Comparison of ENCODE assay signal across 2 cellular contexts in genomic region chr4:15805583-15806517, GRCh38.
A peak's percentile ranks its signal among the peaks of the same experiment; 100 is the strongest.
TF ChIP-seq lines count a peak whose summit lies in the region.

No MANE protein-coding gene starts in this region.

TF ChIP-seq in Ishikawa, 13 proteins besides CTCF, POLR2A, EP300 and RAD21 (continued from another document):
- TF ChIP-seq REST (IDR thresholded peaks at IDR 0.05; ENCODE audit: low read depth) (no peak), CEBPB (IDR thresholded peaks at IDR 0.05) (no peak)
TF ChIP-seq in Ishikawa: peak in this region for 0.

TF ChIP-seq in GM12878, 131 proteins besides CTCF, POLR2A, EP300 and RAD21 (continued from another document and continues in another):
- TF ChIP-seq ZNF687 (IDR thresholded peaks at IDR 0.05) (no peak), SIX5 (IDR thresholded peaks at IDR 0.05; ENCODE audit: low read depth, low read length, severe bottlenecking) (no peak), REST (IDR thresholded peaks at IDR 0.05; ENCODE audit: low read depth, low read length) (no peak), BMI1 (IDR thresholded peaks at IDR 0.05; ENCODE audit: borderline replicate concordance) (no peak), PKNOX1 (IDR thresholded peaks at IDR 0.05) (0 out of 2 replicates have a peak, but pooled peaks have one; percentile 28), MEF2A (IDR thresholded peaks at IDR 0.05; ENCODE audit: insufficient read depth, low read depth, low read length) (no peak), NR2F1 (conservative IDR thresholded peaks at IDR 0.05) (no peak), MEF2B (IDR thresholded peaks at IDR 0.05; ENCODE audit: partially characterized antibody, poor library complexity, severe bottlenecking) (peak; percentile 33), SIN3A (IDR thresholded peaks at IDR 0.05; ENCODE audit: low read depth, low read length) (no peak), MXI1 (IDR thresholded peaks at IDR 0.05; ENCODE audit: low read depth, low read length) (no peak), DPF2 (IDR thresholded peaks at IDR 0.05) (peak; percentile 45; the same call in 1 of the 2 replicates), SPI1 (IDR thresholded peaks at IDR 0.05; ENCODE audit: borderline replicate concordance, insufficient read depth, low read depth, low read length) (peak; percentile 89), MAX (IDR thresholded peaks at IDR 0.05; ENCODE audit: low read depth, low read length) (no peak), BCL11A (IDR thresholded peaks at IDR 0.05; ENCODE audit: low read depth, low read length) (no peak), USF1 (IDR thresholded peaks at IDR 0.05; ENCODE audit: borderline replicate concordance, extremely low read length, insufficient read depth, low read depth, low read length) (no peak), TAF1 (IDR thresholded peaks at IDR 0.05; ENCODE audit: borderline replicate concordance, low read depth, low read length) (no peak), ZBED1 (IDR thresholded peaks at IDR 0.05; ENCODE audit: borderline replicate concordance) (no peak), CEBPZ (IDR thresholded peaks at IDR 0.05; ENCODE audit: low read depth, low read length) (no peak), TBL1XR1 (IDR thresholded peaks at IDR 0.05; ENCODE audit: low read depth, low read length) (no peak), EGR1 (IDR thresholded peaks at IDR 0.05; ENCODE audit: borderline replicate concordance in 1 of 2, low read depth in 2 of 2, low read length in 2 of 2) (no peak), SREBF1 (IDR thresholded peaks at IDR 0.05; ENCODE audit: low read length) (no peak), SMAD5 (IDR thresholded peaks at IDR 0.05; ENCODE audit: low read depth) (no peak), CREM (IDR thresholded peaks at IDR 0.05; ENCODE audit: low read depth) (no peak), IRF4 (IDR thresholded peaks at IDR 0.05; ENCODE audit: low read depth, low read length) (no peak), ZNF24 (IDR thresholded peaks at IDR 0.05) (peak; percentile 60; the same call in 1 of the 2 replicates), RAD51 (IDR thresholded peaks at IDR 0.05) (no peak), CBX3 (IDR thresholded peaks at IDR 0.05; ENCODE audit: borderline replicate concordance, low read depth) (no peak), HDGF (IDR thresholded peaks at IDR 0.05) (no peak)
- TF ChIP-seq, protein P1, sequence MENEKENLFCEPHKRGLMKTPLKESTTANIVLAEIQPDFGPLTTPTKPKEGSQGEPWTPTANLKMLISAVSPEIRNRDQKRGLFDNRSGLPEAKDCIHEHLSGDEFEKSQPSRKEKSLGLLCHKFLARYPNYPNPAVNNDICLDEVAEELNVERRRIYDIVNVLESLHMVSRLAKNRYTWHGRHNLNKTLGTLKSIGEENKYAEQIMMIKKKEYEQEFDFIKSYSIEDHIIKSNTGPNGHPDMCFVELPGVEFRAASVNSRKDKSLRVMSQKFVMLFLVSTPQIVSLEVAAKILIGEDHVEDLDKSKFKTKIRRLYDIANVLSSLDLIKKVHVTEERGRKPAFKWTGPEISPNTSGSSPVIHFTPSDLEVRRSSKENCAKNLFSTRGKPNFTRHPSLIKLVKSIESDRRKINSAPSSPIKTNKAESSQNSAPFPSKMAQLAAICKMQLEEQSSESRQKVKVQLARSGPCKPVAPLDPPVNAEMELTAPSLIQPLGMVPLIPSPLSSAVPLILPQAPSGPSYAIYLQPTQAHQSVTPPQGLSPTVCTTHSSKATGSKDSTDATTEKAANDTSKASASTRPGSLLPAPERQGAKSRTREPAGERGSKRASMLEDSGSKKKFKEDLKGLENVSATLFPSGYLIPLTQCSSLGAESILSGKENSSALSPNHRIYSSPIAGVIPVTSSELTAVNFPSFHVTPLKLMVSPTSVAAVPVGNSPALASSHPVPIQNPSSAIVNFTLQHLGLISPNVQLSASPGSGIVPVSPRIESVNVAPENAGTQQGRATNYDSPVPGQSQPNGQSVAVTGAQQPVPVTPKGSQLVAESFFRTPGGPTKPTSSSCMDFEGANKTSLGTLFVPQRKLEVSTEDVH (IDR thresholded peaks at IDR 0.05; ENCODE audit: low read depth, partially characterized antibody) = no peak
- TF ChIP-seq, protein P2, sequence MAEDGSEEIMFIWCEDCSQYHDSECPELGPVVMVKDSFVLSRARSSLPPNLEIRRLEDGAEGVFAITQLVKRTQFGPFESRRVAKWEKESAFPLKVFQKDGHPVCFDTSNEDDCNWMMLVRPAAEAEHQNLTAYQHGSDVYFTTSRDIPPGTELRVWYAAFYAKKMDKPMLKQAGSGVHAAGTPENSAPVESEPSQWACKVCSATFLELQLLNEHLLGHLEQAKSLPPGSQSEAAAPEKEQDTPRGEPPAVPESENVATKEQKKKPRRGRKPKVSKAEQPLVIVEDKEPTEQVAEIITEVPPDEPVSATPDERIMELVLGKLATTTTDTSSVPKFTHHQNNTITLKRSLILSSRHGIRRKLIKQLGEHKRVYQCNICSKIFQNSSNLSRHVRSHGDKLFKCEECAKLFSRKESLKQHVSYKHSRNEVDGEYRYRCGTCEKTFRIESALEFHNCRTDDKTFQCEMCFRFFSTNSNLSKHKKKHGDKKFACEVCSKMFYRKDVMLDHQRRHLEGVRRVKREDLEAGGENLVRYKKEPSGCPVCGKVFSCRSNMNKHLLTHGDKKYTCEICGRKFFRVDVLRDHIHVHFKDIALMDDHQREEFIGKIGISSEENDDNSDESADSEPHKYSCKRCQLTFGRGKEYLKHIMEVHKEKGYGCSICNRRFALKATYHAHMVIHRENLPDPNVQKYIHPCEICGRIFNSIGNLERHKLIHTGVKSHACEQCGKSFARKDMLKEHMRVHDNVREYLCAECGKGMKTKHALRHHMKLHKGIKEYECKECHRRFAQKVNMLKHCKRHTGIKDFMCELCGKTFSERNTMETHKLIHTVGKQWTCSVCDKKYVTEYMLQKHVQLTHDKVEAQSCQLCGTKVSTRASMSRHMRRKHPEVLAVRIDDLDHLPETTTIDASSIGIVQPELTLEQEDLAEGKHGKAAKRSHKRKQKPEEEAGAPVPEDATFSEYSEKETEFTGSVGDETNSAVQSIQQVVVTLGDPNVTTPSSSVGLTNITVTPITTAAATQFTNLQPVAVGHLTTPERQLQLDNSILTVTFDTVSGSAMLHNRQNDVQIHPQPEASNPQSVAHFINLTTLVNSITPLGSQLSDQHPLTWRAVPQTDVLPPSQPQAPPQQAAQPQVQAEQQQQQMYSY (CRISPR knock-in tag; IDR thresholded peaks at IDR 0.05) = no peak
- TF ChIP-seq, protein P3, sequence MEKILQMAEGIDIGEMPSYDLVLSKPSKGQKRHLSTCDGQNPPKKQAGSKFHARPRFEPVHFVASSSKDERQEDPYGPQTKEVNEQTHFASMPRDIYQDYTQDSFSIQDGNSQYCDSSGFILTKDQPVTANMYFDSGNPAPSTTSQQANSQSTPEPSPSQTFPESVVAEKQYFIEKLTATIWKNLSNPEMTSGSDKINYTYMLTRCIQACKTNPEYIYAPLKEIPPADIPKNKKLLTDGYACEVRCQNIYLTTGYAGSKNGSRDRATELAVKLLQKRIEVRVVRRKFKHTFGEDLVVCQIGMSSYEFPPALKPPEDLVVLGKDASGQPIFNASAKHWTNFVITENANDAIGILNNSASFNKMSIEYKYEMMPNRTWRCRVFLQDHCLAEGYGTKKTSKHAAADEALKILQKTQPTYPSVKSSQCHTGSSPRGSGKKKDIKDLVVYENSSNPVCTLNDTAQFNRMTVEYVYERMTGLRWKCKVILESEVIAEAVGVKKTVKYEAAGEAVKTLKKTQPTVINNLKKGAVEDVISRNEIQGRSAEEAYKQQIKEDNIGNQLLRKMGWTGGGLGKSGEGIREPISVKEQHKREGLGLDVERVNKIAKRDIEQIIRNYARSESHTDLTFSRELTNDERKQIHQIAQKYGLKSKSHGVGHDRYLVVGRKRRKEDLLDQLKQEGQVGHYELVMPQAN (conservative IDR thresholded peaks at IDR 0.05) = no peak
- TF ChIP-seq, protein P4, sequence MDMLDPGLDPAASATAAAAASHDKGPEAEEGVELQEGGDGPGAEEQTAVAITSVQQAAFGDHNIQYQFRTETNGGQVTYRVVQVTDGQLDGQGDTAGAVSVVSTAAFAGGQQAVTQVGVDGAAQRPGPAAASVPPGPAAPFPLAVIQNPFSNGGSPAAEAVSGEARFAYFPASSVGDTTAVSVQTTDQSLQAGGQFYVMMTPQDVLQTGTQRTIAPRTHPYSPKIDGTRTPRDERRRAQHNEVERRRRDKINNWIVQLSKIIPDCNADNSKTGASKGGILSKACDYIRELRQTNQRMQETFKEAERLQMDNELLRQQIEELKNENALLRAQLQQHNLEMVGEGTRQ (IDR thresholded peaks at IDR 0.05; ENCODE audit: borderline replicate concordance, low read depth, low read length) = no peak
